In genomic region chr10:114551310-114551972, GRCh38 we compare ENCODE assay signal across 10 cellular contexts.
A peak's percentile ranks its signal among the peaks of the same experiment; 100 is the strongest.
DNase-seq lines count a peak whose midpoint lies in the region; ATAC-seq and FAIRE-seq lines count a peak whose summit lies in the region.
"Had no signal": no experiment of that assay in that cellular context is flagged by ENCODE, and none has a peak within 500 bp of the region (broad histone marks: within the 10 kb centered on the region; RNA-seq: fewer than 3 reads in every experiment).

No MANE protein-coding gene starts in this region.

- no peaks in the 10 kb centered on the region for H3K9me3 Mint-ChIP-seq in activated T-helper 2 cell treated with anti-CD3 and anti-CD28 coated beads, Interferon-gamma antibody, Interleukin-2, Interleukin-4, amounts not matched to agents 10 μg/mL and 5 μg/mL and 100 μg/mL, durations not matched to agents 14 hours and 24 hours and 36 hours
- H3K9me3 Mint-ChIP-seq: nephron had no signal

- intact Hi-C loops in Right ventricle myocardium superior (cut with DNase I) (loop anchor here (2.0 to 10.0 kb wide), 3 partner anchors 73 to 231 kb away; no protein-coding TSS in a partner anchor), sciatic nerve (cut with DNase I) (loop anchor here (10.0 kb wide), 2 partner anchors 163 to 233 kb away; no protein-coding TSS in a partner anchor)
- intact Hi-C loops in activated T-helper 2 cell treated with anti-CD3 and anti-CD28 coated beads, Interferon-gamma antibody, Interleukin-2, Interleukin-4, amounts not matched to agents 10 μg/mL and 5 μg/mL and 100 μg/mL, durations not matched to agents 14 hours and 24 hours and 36 hours (cut with micrococcal nuclease), result no loop called here

- no peak overlapping the region for H3K4me3 Mint-ChIP-seq in activated T-helper 2 cell treated with anti-CD3 and anti-CD28 coated beads, Interferon-gamma antibody, Interleukin-2, Interleukin-4, amounts not matched to agents 10 μg/mL and 5 μg/mL and 100 μg/mL, durations not matched to agents 14 hours and 24 hours and 36 hours (ENCODE audit: low read depth)

- no peak for FAIRE-seq in GM19239 (lab: Jason Lieb, UNC)

- in situ Hi-C loops in ACHN (cut with HindIII; ENCODE audit: low pct_ligation_motif_present, low pct_unique_long_range_greater_than_20kb, low sequenced_read_pairs), result no loop called here

- peak; percentile 65 for DNase-seq in NCI-H1048 (lab: John Stamatoyannopoulos, UW)
- peak; percentile 10 for DNase-seq in SHP77 treated with DMSO at 0.1 percent for 48 hours (lab: John Stamatoyannopoulos, UW)
- peak; percentile 78 for DNase-seq in Right ventricle myocardium superior
- DNase-seq in sciatic nerve (ENCODE audit: low spot score), result peak; percentile 83
- no peak for DNase-seq in activated T-helper 2 cell treated with anti-CD3 and anti-CD28 coated beads, Interferon-gamma antibody, Interleukin-2, Interleukin-4, amounts not matched to agents 10 μg/mL and 5 μg/mL and 100 μg/mL, durations not matched to agents 14 hours and 24 hours and 36 hours (ENCODE audit: low spot score)
- DNase-seq in ACHN, result no peak
- no peak for DNase-seq in COLO829 (ENCODE audit: low spot score)
- DNase-seq in GM19239 (ENCODE audit: insufficient read length, low spot score), result no peak
- DNase-seq: activated T-cell treated with anti-CD3 and anti-CD28 coated beads, Interleukin-2, amount 50 U/mL, for 1 hour had no signal

- H3K4me1 Mint-ChIP-seq in activated T-helper 2 cell treated with anti-CD3 and anti-CD28 coated beads, Interferon-gamma antibody, Interleukin-2, Interleukin-4, amounts not matched to agents 10 μg/mL and 5 μg/mL and 100 μg/mL, durations not matched to agents 14 hours and 24 hours and 36 hours (ENCODE audit: low read depth), result peaks cover 19% of the 10 kb centered on the region

- peak; percentile 47 for ATAC-seq in Right ventricle myocardium superior (ENCODE audit: poor library complexity)
- peak; percentile 43 for ATAC-seq in sciatic nerve

- H3K27ac Mint-ChIP-seq in activated T-helper 2 cell treated with anti-CD3 and anti-CD28 coated beads, Interferon-gamma antibody, Interleukin-2, Interleukin-4, amounts not matched to agents 10 μg/mL and 5 μg/mL and 100 μg/mL, durations not matched to agents 14 hours and 24 hours and 36 hours, result no peak overlapping the region

- H3K36me3 Mint-ChIP-seq in activated T-helper 2 cell treated with anti-CD3 and anti-CD28 coated beads, Interferon-gamma antibody, Interleukin-2, Interleukin-4, amounts not matched to agents 10 μg/mL and 5 μg/mL and 100 μg/mL, durations not matched to agents 14 hours and 24 hours and 36 hours (ENCODE audit: low read depth), result no peaks in the 10 kb centered on the region

- peaks cover 2% of the 10 kb centered on the region for H3K27me3 Mint-ChIP-seq in activated T-helper 2 cell treated with anti-CD3 and anti-CD28 coated beads, Interferon-gamma antibody, Interleukin-2, Interleukin-4, amounts not matched to agents 10 μg/mL and 5 μg/mL and 100 μg/mL, durations not matched to agents 14 hours and 24 hours and 36 hours (ENCODE audit: low read depth)

Comparison
In these comparisons a context has a peak if more than half of its experiments do, and no peak if none do; other contexts are left out.
1. DNase-seq: peak in NCI-H1048 (single experiment), SHP77 treated with DMSO at 0.1 percent for 48 hours (single experiment), Right ventricle myocardium superior (single experiment) and sciatic nerve (single experiment); none in activated T-helper 2 cell treated with anti-CD3 and anti-CD28 coated beads, Interferon-gamma antibody, Interleukin-2, Interleukin-4, amounts not matched to agents 10 μg/mL and 5 μg/mL and 100 μg/mL, durations not matched to agents 14 hours and 24 hours and 36 hours (single experiment), ACHN (single experiment), COLO829 (single experiment) and GM19239 (single experiment).